ENCODE assay signal across 2 cellular contexts in the genomic region with DNA sequence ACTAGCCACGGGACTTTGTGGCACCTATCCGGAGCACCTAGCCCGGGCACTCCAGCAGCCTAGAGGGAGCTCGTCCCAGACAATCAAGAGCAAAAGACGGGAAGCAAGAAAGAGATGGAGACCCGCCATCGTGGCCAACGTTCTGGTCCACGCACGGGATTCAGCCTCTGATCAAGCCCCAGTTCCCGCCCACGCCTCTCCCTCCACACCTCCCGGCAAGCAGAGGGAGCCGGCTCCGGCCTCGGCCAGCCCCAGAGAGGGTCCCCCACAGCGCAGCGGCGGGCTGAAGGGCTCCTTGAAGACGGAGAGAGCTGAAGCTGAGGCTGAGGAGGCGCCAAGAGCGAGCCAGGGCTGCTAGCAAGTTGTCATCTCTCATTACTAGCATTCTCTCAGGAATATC.
TF ChIP-seq lines count a peak whose summit lies in the region.

No MANE protein-coding gene starts in this region.

TF ChIP-seq in GM23338, 12 proteins besides CTCF, POLR2A, EP300 and RAD21:
- no peak for TF ChIP-seq EZH2 (IDR thresholded peaks at IDR 0.05; ENCODE audit: low read depth, unreplicated experiment)
- TF ChIP-seq ZNF114 (CRISPR knock-in tag; IDR thresholded peaks at IDR 0.05) = no peak
- TF ChIP-seq STAT1 (IDR thresholded peaks at IDR 0.05; ENCODE audit: unreplicated experiment) = no peak
- TF ChIP-seq JUNB (IDR thresholded peaks at IDR 0.05; ENCODE audit: unreplicated experiment) = no peak
- TF ChIP-seq, protein P1, sequence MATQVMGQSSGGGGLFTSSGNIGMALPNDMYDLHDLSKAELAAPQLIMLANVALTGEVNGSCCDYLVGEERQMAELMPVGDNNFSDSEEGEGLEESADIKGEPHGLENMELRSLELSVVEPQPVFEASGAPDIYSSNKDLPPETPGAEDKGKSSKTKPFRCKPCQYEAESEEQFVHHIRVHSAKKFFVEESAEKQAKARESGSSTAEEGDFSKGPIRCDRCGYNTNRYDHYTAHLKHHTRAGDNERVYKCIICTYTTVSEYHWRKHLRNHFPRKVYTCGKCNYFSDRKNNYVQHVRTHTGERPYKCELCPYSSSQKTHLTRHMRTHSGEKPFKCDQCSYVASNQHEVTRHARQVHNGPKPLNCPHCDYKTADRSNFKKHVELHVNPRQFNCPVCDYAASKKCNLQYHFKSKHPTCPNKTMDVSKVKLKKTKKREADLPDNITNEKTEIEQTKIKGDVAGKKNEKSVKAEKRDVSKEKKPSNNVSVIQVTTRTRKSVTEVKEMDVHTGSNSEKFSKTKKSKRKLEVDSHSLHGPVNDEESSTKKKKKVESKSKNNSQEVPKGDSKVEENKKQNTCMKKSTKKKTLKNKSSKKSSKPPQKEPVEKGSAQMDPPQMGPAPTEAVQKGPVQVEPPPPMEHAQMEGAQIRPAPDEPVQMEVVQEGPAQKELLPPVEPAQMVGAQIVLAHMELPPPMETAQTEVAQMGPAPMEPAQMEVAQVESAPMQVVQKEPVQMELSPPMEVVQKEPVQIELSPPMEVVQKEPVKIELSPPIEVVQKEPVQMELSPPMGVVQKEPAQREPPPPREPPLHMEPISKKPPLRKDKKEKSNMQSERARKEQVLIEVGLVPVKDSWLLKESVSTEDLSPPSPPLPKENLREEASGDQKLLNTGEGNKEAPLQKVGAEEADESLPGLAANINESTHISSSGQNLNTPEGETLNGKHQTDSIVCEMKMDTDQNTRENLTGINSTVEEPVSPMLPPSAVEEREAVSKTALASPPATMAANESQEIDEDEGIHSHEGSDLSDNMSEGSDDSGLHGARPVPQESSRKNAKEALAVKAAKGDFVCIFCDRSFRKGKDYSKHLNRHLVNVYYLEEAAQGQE (IDR thresholded peaks at IDR 0.05; ENCODE audit: unreplicated experiment) = no peak
- no peak for TF ChIP-seq CREB1 (CRISPR knock-in tag; IDR thresholded peaks at IDR 0.05; ENCODE audit: low read depth)
- TF ChIP-seq, protein P2, sequence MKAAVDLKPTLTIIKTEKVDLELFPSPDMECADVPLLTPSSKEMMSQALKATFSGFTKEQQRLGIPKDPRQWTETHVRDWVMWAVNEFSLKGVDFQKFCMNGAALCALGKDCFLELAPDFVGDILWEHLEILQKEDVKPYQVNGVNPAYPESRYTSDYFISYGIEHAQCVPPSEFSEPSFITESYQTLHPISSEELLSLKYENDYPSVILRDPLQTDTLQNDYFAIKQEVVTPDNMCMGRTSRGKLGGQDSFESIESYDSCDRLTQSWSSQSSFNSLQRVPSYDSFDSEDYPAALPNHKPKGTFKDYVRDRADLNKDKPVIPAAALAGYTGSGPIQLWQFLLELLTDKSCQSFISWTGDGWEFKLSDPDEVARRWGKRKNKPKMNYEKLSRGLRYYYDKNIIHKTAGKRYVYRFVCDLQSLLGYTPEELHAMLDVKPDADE (IDR thresholded peaks at IDR 0.05) = no peak
- TF ChIP-seq NANOG (IDR thresholded peaks at IDR 0.05; ENCODE audit: borderline replicate concordance) = no peak
- TF ChIP-seq ZNF331 (CRISPR knock-in tag; IDR thresholded peaks at IDR 0.05; ENCODE audit: low read depth) = no peak
- TF ChIP-seq POLR2AphosphoS5 (IDR thresholded peaks at IDR 0.05; ENCODE audit: low read depth) = no peak
- no peak for TF ChIP-seq EZH2phosphoT487 (IDR thresholded peaks at IDR 0.05; ENCODE audit: unreplicated experiment)

TF ChIP-seq in WTC11, 78 proteins besides CTCF, POLR2A, EP300 and RAD21:
- TF ChIP-seq, protein P3, sequence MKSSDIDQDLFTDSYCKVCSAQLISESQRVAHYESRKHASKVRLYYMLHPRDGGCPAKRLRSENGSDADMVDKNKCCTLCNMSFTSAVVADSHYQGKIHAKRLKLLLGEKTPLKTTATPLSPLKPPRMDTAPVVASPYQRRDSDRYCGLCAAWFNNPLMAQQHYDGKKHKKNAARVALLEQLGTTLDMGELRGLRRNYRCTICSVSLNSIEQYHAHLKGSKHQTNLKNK (CRISPR knock-in tag; IDR thresholded peaks at IDR 0.05) = no peak
- TF ChIP-seq, protein P4, sequence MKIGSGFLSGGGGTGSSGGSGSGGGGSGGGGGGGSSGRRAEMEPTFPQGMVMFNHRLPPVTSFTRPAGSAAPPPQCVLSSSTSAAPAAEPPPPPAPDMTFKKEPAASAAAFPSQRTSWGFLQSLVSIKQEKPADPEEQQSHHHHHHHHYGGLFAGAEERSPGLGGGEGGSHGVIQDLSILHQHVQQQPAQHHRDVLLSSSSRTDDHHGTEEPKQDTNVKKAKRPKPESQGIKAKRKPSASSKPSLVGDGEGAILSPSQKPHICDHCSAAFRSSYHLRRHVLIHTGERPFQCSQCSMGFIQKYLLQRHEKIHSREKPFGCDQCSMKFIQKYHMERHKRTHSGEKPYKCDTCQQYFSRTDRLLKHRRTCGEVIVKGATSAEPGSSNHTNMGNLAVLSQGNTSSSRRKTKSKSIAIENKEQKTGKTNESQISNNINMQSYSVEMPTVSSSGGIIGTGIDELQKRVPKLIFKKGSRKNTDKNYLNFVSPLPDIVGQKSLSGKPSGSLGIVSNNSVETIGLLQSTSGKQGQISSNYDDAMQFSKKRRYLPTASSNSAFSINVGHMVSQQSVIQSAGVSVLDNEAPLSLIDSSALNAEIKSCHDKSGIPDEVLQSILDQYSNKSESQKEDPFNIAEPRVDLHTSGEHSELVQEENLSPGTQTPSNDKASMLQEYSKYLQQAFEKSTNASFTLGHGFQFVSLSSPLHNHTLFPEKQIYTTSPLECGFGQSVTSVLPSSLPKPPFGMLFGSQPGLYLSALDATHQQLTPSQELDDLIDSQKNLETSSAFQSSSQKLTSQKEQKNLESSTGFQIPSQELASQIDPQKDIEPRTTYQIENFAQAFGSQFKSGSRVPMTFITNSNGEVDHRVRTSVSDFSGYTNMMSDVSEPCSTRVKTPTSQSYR (CRISPR knock-in tag; IDR thresholded peaks at IDR 0.05) = no peak
